18 cellular contexts compared by ENCODE assay signal in the genomic region with DNA sequence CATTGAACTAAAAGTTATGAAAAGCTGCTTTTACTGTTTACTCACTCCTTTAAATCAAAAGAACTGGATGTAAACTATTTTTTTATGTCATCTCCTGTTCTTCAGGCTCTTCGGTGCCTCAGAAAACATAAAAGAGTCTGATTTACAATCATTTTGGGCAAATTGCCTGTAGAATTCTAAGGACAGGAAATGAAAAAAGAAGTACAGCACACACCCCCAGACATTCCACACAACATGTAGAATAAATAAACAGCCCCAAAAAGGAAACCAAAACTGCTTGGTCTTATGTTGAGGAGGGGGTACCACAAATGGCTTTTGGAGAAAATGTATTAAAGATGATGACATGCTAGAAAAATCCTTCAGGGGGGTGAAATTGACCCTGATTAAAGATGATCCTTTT. TPM values are rescaled to one million over a fixed set of nuclear protein-coding genes. Genes with fewer than 3 reads are reported as not detected.
DNase-seq lines count a peak whose midpoint lies in the region; TF ChIP-seq lines count a peak whose summit lies in the region.
"Had no signal": no experiment of that assay in that cellular context is flagged by ENCODE, and none has a peak within 500 bp of the region (broad histone marks: within the 10 kb centered on the region; RNA-seq: fewer than 3 reads in every experiment).

No MANE protein-coding gene starts in this region.

- no peaks in the 10 kb centered on the region for H4K20me1 ChIP-seq in fibroblast of lung (ENCODE audit: control insufficient read depth, extremely low read depth, insufficient read depth, low read length)

- no peak overlapping the region for H3K27ac ChIP-seq in fibroblast of lung (ENCODE audit: insufficient read depth, low read length)
- H3K27ac ChIP-seq: body of pancreas had no signal

- no peak overlapping the region for H3K4me3 ChIP-seq in fibroblast of lung (replicated peaks in 1 of 4; ENCODE audit: control extremely low read depth in 1 of 4, insufficient read depth in 1 of 4, low read depth in 3 of 4, low read length in 4 of 4)
- H3K4me3 ChIP-seq in skeletal muscle cell (ENCODE audit: low read depth, low read length): no peak overlapping the region
- H3K4me3 ChIP-seq: body of pancreas, mucosa of descending colon, skin epidermis had no signal

- peak overlapping the region; percentile 49 for H3K4me2 ChIP-seq in fibroblast of lung (ENCODE audit: extremely low read depth, insufficient read depth, low read length)

- H3K9ac ChIP-seq in fibroblast of lung (ENCODE audit: insufficient read depth, low read length): no peak overlapping the region

- H3K27me3 ChIP-seq in fibroblast of lung (ENCODE audit: control insufficient read depth, insufficient read depth, low read length): no peaks in the 10 kb centered on the region
- H3K27me3 ChIP-seq: body of pancreas had no signal

- no peaks in the 10 kb centered on the region for H3K79me2 ChIP-seq in fibroblast of lung (ENCODE audit: control insufficient read depth, insufficient read depth, low read length)

- H3K9me3 ChIP-seq in fibroblast of lung (ENCODE audit: control insufficient read depth, insufficient read depth, low read depth, low read length): no peaks in the 10 kb centered on the region
- H3K9me3 ChIP-seq: body of pancreas, mucosa of descending colon had no signal

- DNase-seq in Daoy (ENCODE audit: low read depth): peak; percentile 43
- DNase-seq in amniotic epithelial cell (ENCODE audit: low read depth): peak; percentile 42
- peak; percentile 53 to 57 for DNase-seq in fibroblast of lung (ENCODE audit: low read depth in 2 of 2)
- DNase-seq in skeletal muscle cell (ENCODE audit: low read depth): peak; percentile 21
- DNase-seq in cerebellar nuclear complex (lab: John Stamatoyannopoulos, UW): no peak
- no peak for DNase-seq in NCI-H2227 (lab: John Stamatoyannopoulos, UW; ENCODE audit: unreplicated experiment)
- no peak for DNase-seq in activated gamma-delta T cell (lab: John Stamatoyannopoulos, UW)
- DNase-seq in stimulated activated CD4-positive, alpha-beta T cell treated with anti-CD3 and anti-CD28 coated beads, Interleukin-2, amount 100 ng/mL, for 48 hours: no peak
- DNase-seq: activated CD4-positive, CD25-positive, alpha-beta regulatory T cell treated with anti-CD3 and anti-CD28 coated beads, Interleukin-2, amount 50 U/mL, for 72 hours; body of pancreas; CD8-positive, alpha-beta T cell; hypothalamus; mucosa of descending colon; NCI-H187; NCI-H446; occipital lobe; T-helper 9 cell had no signal

- no peak for TF ChIP-seq CTCF in fibroblast of lung (conservative IDR thresholded peaks at IDR 0.05 in 1 of 2, IDR thresholded peaks at IDR 0.05 in 1 of 2; ENCODE audit: low read depth in 1 of 2, low read length in 2 of 2)

- no peaks in the 10 kb centered on the region for H3K36me3 ChIP-seq in fibroblast of lung (ENCODE audit: control insufficient read depth, insufficient read depth, low read length)

- peaks cover 12% of the 10 kb centered on the region for H3K4me1 ChIP-seq in fibroblast of lung (ENCODE audit: control insufficient read depth, extremely low read depth, insufficient read depth, low read length)
- H3K4me1 ChIP-seq: body of pancreas had no signal

- no peak overlapping the region for H2AFZ ChIP-seq in fibroblast of lung (ENCODE audit: low read length)

RNA-seq across cellular contexts. Expression of a gene that starts 57.2 kb away (rescaled TPM):
- total RNA-seq in Daoy (2014; rRNA removed; shearing (Covaris generic)): 7.6 and 8.6 TPM in 2 replicates
- 12.1 and 12.6 TPM in 2 replicates for total RNA-seq in fibroblast of lung
- polyA plus RNA-seq in fibroblast of lung: 7.0 and 115 TPM in 2 replicates
- 6.4 and 72.9 TPM in 2 replicates for polyA plus RNA-seq in fibroblast of lung (2012)
- 4.1 and 35.0 TPM in 2 replicates for polyA minus RNA-seq in fibroblast of lung (ENCODE audit: low replicate concordance)

RNA-seq across cellular contexts. Expression of a gene that starts 57.2 kb away (rescaled TPM):
- total RNA-seq in Daoy (2014; rRNA removed; shearing (Covaris generic)): 26.4 and 28.1 TPM in 2 replicates
- 31.1 and 45.2 TPM in 2 replicates for total RNA-seq in fibroblast of lung
- polyA plus RNA-seq in fibroblast of lung: 20.7 and 30.5 TPM in 2 replicates
- 20.5 and 35.5 TPM in 2 replicates for polyA plus RNA-seq in fibroblast of lung (2012)
- polyA minus RNA-seq in fibroblast of lung (ENCODE audit: low replicate concordance): 17.3 and 33.7 TPM in 2 replicates

Comparison
In these comparisons a context has a peak if more than half of its experiments do, and no peak if none do; other contexts are left out.
1. DNase-seq: peak in Daoy (single experiment), amniotic epithelial cell (single experiment), fibroblast of lung (2 of 2) and skeletal muscle cell (single experiment); none in cerebellar nuclear complex (0 of 2), NCI-H2227 (single experiment), activated gamma-delta T cell (single experiment) and stimulated activated CD4-positive, alpha-beta T cell treated with anti-CD3 and anti-CD28 coated beads, Interleukin-2, amount 100 ng/mL, for 48 hours (0 of 2).